ENCODE assay signal across 18 cellular contexts in genomic region chr16:65624696-65625095, GRCh38.
A peak's percentile ranks its signal among the peaks of the same experiment; 100 is the strongest.
DNase-seq lines count a peak whose midpoint lies in the region; ATAC-seq, FAIRE-seq and TF ChIP-seq lines count a peak whose summit lies in the region.
"Had no signal": no experiment of that assay in that cellular context is flagged by ENCODE, and none has a peak within 500 bp of the region (broad histone marks: within the 10 kb centered on the region; RNA-seq: fewer than 3 reads in every experiment).

No MANE protein-coding gene starts in this region.

- H3K4me3 ChIP-seq in astrocyte (ENCODE audit: insufficient read depth, low read depth, low read length) (no peak overlapping the region), fibroblast of villous mesenchyme (ENCODE audit: low read depth, low read length) (no peak overlapping the region)
- no peak overlapping the region for H3K4me3 ChIP-seq in CD4-positive, alpha-beta memory T cell (ENCODE audit: low read length in 2 of 2)

- CTCF ChIA-PET in CD4-positive, alpha-beta memory T cell (lab: Charles Lee; ENCODE audit: partially characterized antibody), result no interaction called here

- FAIRE-seq in astrocyte (lab: Jason Lieb, UNC), result no peak
- FAIRE-seq: A204.1, GM12891, GM19239 had no signal

- H3K27me3 Mint-ChIP-seq in astrocyte (ENCODE audit: low read depth, unreplicated experiment), result peaks cover 40% of the 10 kb centered on the region
- no peaks in the 10 kb centered on the region for H3K27me3 Mint-ChIP-seq in CD4-positive, alpha-beta memory T cell
- H3K27me3 Mint-ChIP-seq in stimulated activated naive B cell treated with anti-CD40 and anti-IgM and Interleukin-4, amounts not matched to agents 10 μg/mL and 1 μg/mL and 100 μg/mL, for 72 hours, result no peaks in the 10 kb centered on the region

- peaks cover 5% of the 10 kb centered on the region for H3K36me3 Mint-ChIP-seq in astrocyte (ENCODE audit: low read depth, unreplicated experiment)
- H3K36me3 Mint-ChIP-seq in CD4-positive, alpha-beta memory T cell, result no peaks in the 10 kb centered on the region
- H3K36me3 Mint-ChIP-seq in stimulated activated naive B cell treated with anti-CD40 and anti-IgM and Interleukin-4, amounts not matched to agents 10 μg/mL and 1 μg/mL and 100 μg/mL, for 72 hours, result no peaks in the 10 kb centered on the region

- H3K9me3 Mint-ChIP-seq in astrocyte (ENCODE audit: unreplicated experiment), result peaks cover 8% of the 10 kb centered on the region
- H3K9me3 Mint-ChIP-seq in CD4-positive, alpha-beta memory T cell, result peaks cover 2 to 15% (median 4%) of the 10 kb centered on the region in 8 donors
- peaks cover 0 to 1% of the 10 kb centered on the region in 2 donors for H3K9me3 Mint-ChIP-seq in stimulated activated naive B cell treated with anti-CD40 and anti-IgM and Interleukin-4, amounts not matched to agents 10 μg/mL and 1 μg/mL and 100 μg/mL, for 72 hours
- H3K9me3 Mint-ChIP-seq: H9 had no signal

- no peaks in the 10 kb centered on the region for H3K79me2 ChIP-seq in astrocyte (ENCODE audit: insufficient read depth, low read length)

- no peak for ATAC-seq in GM18517 (IDR thresholded peaks at IDR 0.05; ENCODE audit: unreplicated experiment)
- ATAC-seq in stimulated activated naive B cell treated with anti-CD40 and anti-IgM and Interleukin-4, amounts not matched to agents 10 μg/mL and 1 μg/mL and 100 μg/mL, for 72 hours (replicated peaks), result no peak
- ATAC-seq: PC-3 had no signal

- no peak overlapping the region for H3K4me2 ChIP-seq in astrocyte (ENCODE audit: low read length)

- no peak overlapping the region for H3K27ac ChIP-seq in astrocyte (ENCODE audit: low read depth, low read length)
- no peak overlapping the region for H3K27ac ChIP-seq in CD4-positive, alpha-beta memory T cell (ENCODE audit: low read depth, low read length)

- DNase-seq in AG09319 (ENCODE audit: extremely low read depth, low read depth), result peak; percentile 22
- peak; percentile 39 for DNase-seq in KG1 (lab: John Stamatoyannopoulos, UW)
- peak; percentile 8 for DNase-seq in astrocyte (ENCODE audit: low read depth)
- peak; percentile 45 for DNase-seq in fibroblast of villous mesenchyme (ENCODE audit: low read depth)
- DNase-seq in NCI-H510A (lab: John Stamatoyannopoulos, UW), result no peak
- DNase-seq in CD4-positive, alpha-beta memory T cell, result no peak
- no peak for DNase-seq in stimulated activated naive B cell treated with anti-CD40 and anti-IgM and Interleukin-4, amounts not matched to agents 10 μg/mL and 1 μg/mL and 100 μg/mL, for 72 hours
- DNase-seq: DMS153, H9, Kasumi-1, NCI-H1417 treated with DMSO at 0.1 percent for 48 hours, NCI-H2029, NCI-H510A treated with DMSO at 0.1 percent for 48 hours, PC-3 had no signal

- no peaks in the 10 kb centered on the region for H3K36me3 ChIP-seq in astrocyte (ENCODE audit: insufficient read depth, low read length)
- no peaks in the 10 kb centered on the region for H3K36me3 ChIP-seq in CD4-positive, alpha-beta memory T cell (ENCODE audit: insufficient read depth, low read length)

- intact Hi-C loops in CD4-positive, alpha-beta memory T cell (cut with micrococcal nuclease), result no loop called here

- TF ChIP-seq CTCF in AG09319 (IDR thresholded peaks at IDR 0.05; ENCODE audit: low read depth, low read length) (no peak), astrocyte (IDR thresholded peaks at IDR 0.05; ENCODE audit: insufficient read depth, low read depth, low read length) (no peak), fibroblast of villous mesenchyme (IDR thresholded peaks at IDR 0.05; ENCODE audit: insufficient read depth, low read depth, low read length) (no peak)

- H3K4me3 Mint-ChIP-seq in astrocyte (ENCODE audit: unreplicated experiment), result no peak overlapping the region
- H3K4me3 Mint-ChIP-seq in CD4-positive, alpha-beta memory T cell, result no peak overlapping the region
- H3K4me3 Mint-ChIP-seq in stimulated activated naive B cell treated with anti-CD40 and anti-IgM and Interleukin-4, amounts not matched to agents 10 μg/mL and 1 μg/mL and 100 μg/mL, for 72 hours, result no peak overlapping the region
- H3K4me3 Mint-ChIP-seq: H9 had no signal

- H3K4me1 ChIP-seq in astrocyte (ENCODE audit: insufficient read depth, low read length), result no peaks in the 10 kb centered on the region
- no peaks in the 10 kb centered on the region for H3K4me1 ChIP-seq in CD4-positive, alpha-beta memory T cell (ENCODE audit: insufficient read depth, low read length)

- no peak overlapping the region for H3K27ac Mint-ChIP-seq in astrocyte (ENCODE audit: unreplicated experiment)
- no peak overlapping the region for H3K27ac Mint-ChIP-seq in CD4-positive, alpha-beta memory T cell
- no peak overlapping the region for H3K27ac Mint-ChIP-seq in stimulated activated naive B cell treated with anti-CD40 and anti-IgM and Interleukin-4, amounts not matched to agents 10 μg/mL and 1 μg/mL and 100 μg/mL, for 72 hours

- H2AFZ ChIP-seq in astrocyte (ENCODE audit: low read depth, low read length), result no peak overlapping the region

- POLR2A ChIA-PET in CD4-positive, alpha-beta memory T cell (lab: Charles Lee; ENCODE audit: partially characterized antibody), result no interaction called here

- no peaks in the 10 kb centered on the region for H3K9me3 ChIP-seq in astrocyte (ENCODE audit: insufficient read depth, low read depth, low read length)
- no peaks in the 10 kb centered on the region for H3K9me3 ChIP-seq in CD4-positive, alpha-beta memory T cell (ENCODE audit: control insufficient read depth in 1 of 2, low read length in 2 of 2)

- no peak overlapping the region for H3K9ac ChIP-seq in astrocyte (ENCODE audit: low read length)

- no peaks in the 10 kb centered on the region for H4K20me1 ChIP-seq in astrocyte (ENCODE audit: insufficient read depth, low read length)

- H3K27me3 ChIP-seq in astrocyte (ENCODE audit: insufficient read depth, low read length), result no peaks in the 10 kb centered on the region
- no peaks in the 10 kb centered on the region for H3K27me3 ChIP-seq in CD4-positive, alpha-beta memory T cell (ENCODE audit: insufficient read depth, low read length)

- H3K4me1 Mint-ChIP-seq in astrocyte (ENCODE audit: low read depth, unreplicated experiment), result no peaks in the 10 kb centered on the region
- no peaks in the 10 kb centered on the region for H3K4me1 Mint-ChIP-seq in CD4-positive, alpha-beta memory T cell
- H3K4me1 Mint-ChIP-seq in stimulated activated naive B cell treated with anti-CD40 and anti-IgM and Interleukin-4, amounts not matched to agents 10 μg/mL and 1 μg/mL and 100 μg/mL, for 72 hours, result no peaks in the 10 kb centered on the region

Comparison
In these comparisons a context has a peak if more than half of its experiments do, and no peak if none do; other contexts are left out.
1. DNase-seq: peak in AG09319 (single experiment), KG1 (single experiment), astrocyte (single experiment) and fibroblast of villous mesenchyme (single experiment); none in NCI-H510A (single experiment), CD4-positive, alpha-beta memory T cell (0 of 5) and stimulated activated naive B cell treated with anti-CD40 and anti-IgM and Interleukin-4, amounts not matched to agents 10 μg/mL and 1 μg/mL and 100 μg/mL, for 72 hours (single experiment).